In the genomic region with DNA sequence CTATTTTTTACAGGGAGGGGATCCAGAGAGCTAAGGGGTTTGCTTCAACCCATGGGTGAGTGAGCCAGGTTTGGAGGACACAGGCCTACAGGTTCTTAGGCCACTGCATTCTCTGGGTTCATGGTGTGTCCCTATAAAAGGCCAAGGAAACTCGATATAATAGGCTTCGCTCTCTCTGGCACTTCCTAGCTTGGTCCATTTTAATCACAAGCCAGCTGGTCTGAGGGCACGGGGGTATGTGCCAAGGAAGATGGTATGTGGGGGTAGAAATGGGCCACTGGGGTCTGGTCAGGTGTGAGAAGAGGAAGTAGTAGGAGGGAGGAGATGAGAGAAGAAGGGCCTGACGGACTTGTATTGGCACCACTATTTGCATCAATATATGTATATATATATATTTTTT, we compare ENCODE assay signal across 15 cellular contexts. TPM values are rescaled to one million over a fixed set of nuclear protein-coding genes. Genes with fewer than 3 reads are reported as not detected.
DNase-seq lines count a peak whose midpoint lies in the region; ATAC-seq and TF ChIP-seq lines count a peak whose summit lies in the region.
"Had no signal": no experiment of that assay in that cellular context is flagged by ENCODE, and none has a peak within 500 bp of the region (broad histone marks: within the 10 kb centered on the region; RNA-seq: fewer than 3 reads in every experiment).

No MANE protein-coding gene starts in this region.

- H3K4me3 Mint-ChIP-seq in CD4-positive, CD25-positive, alpha-beta regulatory T cell: peak overlapping the region in 1 of 4 donors; percentile 70
- H3K4me3 Mint-ChIP-seq in central memory CD8-positive, alpha-beta T cell: no peak overlapping the region
- H3K4me3 Mint-ChIP-seq in naive thymus-derived CD4-positive, alpha-beta T cell: peak overlapping the region in 2 of 10 donors; percentile 5 to 41

- peak overlapping the region; percentile 51 for H4K8ac ChIP-seq in trophoblast cell (ENCODE audit: low read depth, low read length)

- H3K9me3 Mint-ChIP-seq in CD4-positive, CD25-positive, alpha-beta regulatory T cell: peaks cover 0 to 4% (median 0%) of the 10 kb centered on the region in 7 donors
- H3K9me3 Mint-ChIP-seq in central memory CD8-positive, alpha-beta T cell: no peaks in the 10 kb centered on the region
- no peaks in the 10 kb centered on the region for H3K9me3 Mint-ChIP-seq in naive thymus-derived CD4-positive, alpha-beta T cell
- H3K9me3 Mint-ChIP-seq: brain had no signal

- H3K4me3 ChIP-seq in CD4-positive, CD25-positive, alpha-beta regulatory T cell (ENCODE audit: low read depth, low read length): no peak overlapping the region
- H3K4me3 ChIP-seq in GM12865 (ENCODE audit: low read depth, low read length) (peak overlapping the region; percentile 29), trophoblast cell (ENCODE audit: low read depth, low read length) (no peak overlapping the region)
- no peak overlapping the region for H3K4me3 ChIP-seq in naive thymus-derived CD4-positive, alpha-beta T cell (ENCODE audit: low read length)
- H3K4me3 ChIP-seq: upper lobe of left lung had no signal

- intact Hi-C loops in naive thymus-derived CD4-positive, alpha-beta T cell (cut with micrococcal nuclease): loop anchor here (5.0 kb wide), 9 partner anchors 58 to 1442 kb away; a partner anchor contains a TSS

- peak overlapping the region in 2 of 3 donors; percentile 48 to 52 for H3K27ac Mint-ChIP-seq in CD4-positive, CD25-positive, alpha-beta regulatory T cell
- peak overlapping the region; percentile 67 for H3K27ac Mint-ChIP-seq in central memory CD8-positive, alpha-beta T cell (ENCODE audit: low read depth)
- H3K27ac Mint-ChIP-seq in naive thymus-derived CD4-positive, alpha-beta T cell: peak overlapping the region in 3 of 9 donors; percentile 15 to 67 (median 17)

- H3K79me1 ChIP-seq in trophoblast cell (ENCODE audit: low read length): peaks cover 21% of the 10 kb centered on the region

- H3K14ac ChIP-seq in trophoblast cell (ENCODE audit: low read length): no peak overlapping the region

- H3K9me3 ChIP-seq in CD4-positive, CD25-positive, alpha-beta regulatory T cell (ENCODE audit: control insufficient read depth in 2 of 2, low read length in 2 of 2): no peaks in the 10 kb centered on the region
- H3K9me3 ChIP-seq in trophoblast cell (ENCODE audit: insufficient read depth, low read depth, low read length): no peaks in the 10 kb centered on the region
- no peaks in the 10 kb centered on the region for H3K9me3 ChIP-seq in naive thymus-derived CD4-positive, alpha-beta T cell (ENCODE audit: control insufficient read depth in 2 of 3, low read length in 3 of 3)
- H3K9me3 ChIP-seq: upper lobe of left lung had no signal

- H2BK120ac ChIP-seq in trophoblast cell (ENCODE audit: insufficient read depth, low read length, poor library complexity): no peak overlapping the region

- no peak for DNase-seq in CD4-positive, CD25-positive, alpha-beta regulatory T cell
- DNase-seq in GM12865 (ENCODE audit: low read depth): peak; percentile 49
- DNase-seq in central memory CD8-positive, alpha-beta T cell (ENCODE audit: low spot score in 2 of 2): no peak
- no peak for DNase-seq in trophoblast cell
- DNase-seq in NCI-H510A treated with DMSO at 0.1 percent for 48 hours (lab: John Stamatoyannopoulos, UW): no peak
- DNase-seq in naive thymus-derived CD4-positive, alpha-beta T cell: no peak
- DNase-seq: activated CD4-positive, alpha-beta T cell treated with anti-CD3 and anti-CD28 coated beads, Interleukin-2, amount 50 U/mL, for 1 hour; foreskin keratinocyte; KG1; NCI-H187 treated with DMSO at 0.1 percent for 48 hours; posterior cingulate gyrus; upper lobe of left lung had no signal

- peaks cover 3% of the 10 kb centered on the region for H3K36me3 Mint-ChIP-seq in CD4-positive, CD25-positive, alpha-beta regulatory T cell
- H3K36me3 Mint-ChIP-seq in central memory CD8-positive, alpha-beta T cell (ENCODE audit: insufficient read depth): peaks cover 16% of the 10 kb centered on the region
- H3K36me3 Mint-ChIP-seq in naive thymus-derived CD4-positive, alpha-beta T cell: peaks cover 0 to 26% (median 4%) of the 10 kb centered on the region in 5 donors
- H3K36me3 Mint-ChIP-seq: brain had no signal

- no peak for ATAC-seq in CD4-positive, CD25-positive, alpha-beta regulatory T cell (ENCODE audit: low read depth in 2 of 2)
- no peak for ATAC-seq in central memory CD8-positive, alpha-beta T cell (replicated peaks; ENCODE audit: extremely low read depth, poor library complexity, severe bottlenecking)
- ATAC-seq in HG03457 (IDR thresholded peaks at IDR 0.05; ENCODE audit: unreplicated experiment): no peak
- no peak for ATAC-seq in GM18858 (IDR thresholded peaks at IDR 0.05; ENCODE audit: unreplicated experiment)
- no peak for ATAC-seq in naive thymus-derived CD4-positive, alpha-beta T cell
- ATAC-seq: foreskin keratinocyte had no signal

- peaks cover 10% of the 10 kb centered on the region for H3K79me2 ChIP-seq in trophoblast cell (ENCODE audit: control insufficient read depth, insufficient read depth, low read length, poor library complexity)

- H4K12ac ChIP-seq in trophoblast cell (ENCODE audit: low read depth, low read length): no peak overlapping the region

- H3K4me2 ChIP-seq in trophoblast cell (ENCODE audit: low read length): no peak overlapping the region

- H3K9ac ChIP-seq in trophoblast cell (ENCODE audit: low read length): no peak overlapping the region

- H3K4ac ChIP-seq in trophoblast cell (ENCODE audit: low read depth, low read length): peak overlapping the region; percentile 64

- no CpG with 5 or more reads among the region's 4 CpGs for WGBS in trophoblast cell (ENCODE audit: extremely low coverage, insufficient coverage, insufficient read length)

- TF ChIP-seq CTCF in GM12865 (IDR thresholded peaks at IDR 0.05; ENCODE audit: insufficient read depth, low read depth, low read length, missing control alignments): no peak

- H2AK5ac ChIP-seq in trophoblast cell (ENCODE audit: low read length): no peak overlapping the region

- H2AFZ ChIP-seq in trophoblast cell (ENCODE audit: insufficient read depth, low read length, poor library complexity): no peak overlapping the region

- CTCF ChIA-PET in naive thymus-derived CD4-positive, alpha-beta T cell (lab: Charles Lee): no interaction called here

- no peak overlapping the region for H3K27ac ChIP-seq in CD4-positive, CD25-positive, alpha-beta regulatory T cell (ENCODE audit: insufficient read depth, low read length, poor library complexity, severe bottlenecking)
- H3K27ac ChIP-seq in trophoblast cell (ENCODE audit: low read depth, low read length): no peak overlapping the region
- no peak overlapping the region for H3K27ac ChIP-seq in naive thymus-derived CD4-positive, alpha-beta T cell (ENCODE audit: low read depth, low read length)
- H3K27ac ChIP-seq: foreskin keratinocyte had no signal

- H3K18ac ChIP-seq in trophoblast cell (ENCODE audit: low read length): peak overlapping the region; percentile 61

- peaks cover 35 to 76% (median 63%) of the 10 kb centered on the region in 4 donors for H3K4me1 Mint-ChIP-seq in CD4-positive, CD25-positive, alpha-beta regulatory T cell
- peaks cover 72% of the 10 kb centered on the region for H3K4me1 Mint-ChIP-seq in central memory CD8-positive, alpha-beta T cell
- peaks cover 56 to 87% (median 80%) of the 10 kb centered on the region in 7 donors for H3K4me1 Mint-ChIP-seq in naive thymus-derived CD4-positive, alpha-beta T cell

- H3K23ac ChIP-seq in trophoblast cell (ENCODE audit: low read length): no peak overlapping the region

- no peaks in the 10 kb centered on the region for H3K27me3 Mint-ChIP-seq in CD4-positive, CD25-positive, alpha-beta regulatory T cell
- no peaks in the 10 kb centered on the region for H3K27me3 Mint-ChIP-seq in central memory CD8-positive, alpha-beta T cell
- no peaks in the 10 kb centered on the region for H3K27me3 Mint-ChIP-seq in naive thymus-derived CD4-positive, alpha-beta T cell

- no peaks in the 10 kb centered on the region for H3K36me3 ChIP-seq in CD4-positive, CD25-positive, alpha-beta regulatory T cell (ENCODE audit: control insufficient read depth, insufficient read depth, low read length)
- no peaks in the 10 kb centered on the region for H3K36me3 ChIP-seq in trophoblast cell (ENCODE audit: control insufficient read depth in 1 of 2, insufficient read depth in 2 of 2, low read length in 2 of 2)
- peaks cover 0 to 3% (median 0%) of the 10 kb centered on the region in 3 experiments for H3K36me3 ChIP-seq in naive thymus-derived CD4-positive, alpha-beta T cell (ENCODE audit: control insufficient read depth in 2 of 3, insufficient read depth in 3 of 3, low read length in 3 of 3)
- H3K36me3 ChIP-seq: upper lobe of left lung had no signal

- peaks cover 46% of the 10 kb centered on the region for H3K4me1 ChIP-seq in CD4-positive, CD25-positive, alpha-beta regulatory T cell (ENCODE audit: control insufficient read depth, insufficient read depth, low read length, poor library complexity, severe bottlenecking)
- peaks cover 20 to 35% of the 10 kb centered on the region in 2 experiments for H3K4me1 ChIP-seq in trophoblast cell (ENCODE audit: control insufficient read depth in 1 of 2, insufficient read depth in 2 of 2, low read length in 2 of 2)
- peaks cover 11 to 33% of the 10 kb centered on the region in 2 donors for H3K4me1 ChIP-seq in naive thymus-derived CD4-positive, alpha-beta T cell (ENCODE audit: control insufficient read depth in 2 of 2, insufficient read depth in 2 of 2, low read length in 2 of 2)

- H3K27me3 ChIP-seq in CD4-positive, CD25-positive, alpha-beta regulatory T cell (ENCODE audit: control insufficient read depth, insufficient read depth, low read length): no peaks in the 10 kb centered on the region
- no peaks in the 10 kb centered on the region for H3K27me3 ChIP-seq in trophoblast cell (ENCODE audit: insufficient read depth, low read length)
- H3K27me3 ChIP-seq in naive thymus-derived CD4-positive, alpha-beta T cell (ENCODE audit: control insufficient read depth in 2 of 2, insufficient read depth in 2 of 2, low read length in 2 of 2): no peaks in the 10 kb centered on the region
- H3K27me3 ChIP-seq: foreskin keratinocyte, upper lobe of left lung had no signal

- no peak overlapping the region for H2BK5ac ChIP-seq in trophoblast cell (ENCODE audit: low read depth, low read length, poor library complexity)

- peak overlapping the region; percentile 5 for H2BK12ac ChIP-seq in trophoblast cell (ENCODE audit: low read length)

- no peak overlapping the region for H4K91ac ChIP-seq in trophoblast cell (ENCODE audit: low read depth, low read length)

- POLR2A ChIA-PET in naive thymus-derived CD4-positive, alpha-beta T cell (lab: Charles Lee): interaction anchor here (0.6 to 1.5 kb wide), 4 partner anchors 17 to 378 kb away, joined by 3 to 5 read pairs (median 4); no protein-coding TSS in a partner anchor

RNA-seq across cellular contexts. Expression of a gene that starts 4.9 kb away (rescaled TPM):
- 62.5 TPM for total RNA-seq in CD4-positive, CD25-positive, alpha-beta regulatory T cell
- polyA plus RNA-seq in CD4-positive, CD25-positive, alpha-beta regulatory T cell: 1 to 10 TPM; 2.5 to 4.2 (median 3.5) TPM
- polyA plus RNA-seq in trophoblast cell (2013): 8.4 and 9.1 TPM in 2 replicates
- 10 to 100 TPM; 24.2 to 70.3 (median 38.0) TPM for total RNA-seq in naive thymus-derived CD4-positive, alpha-beta T cell
- 1 to 10 TPM; 2.2 to 5.5 TPM for polyA plus RNA-seq in naive thymus-derived CD4-positive, alpha-beta T cell
